In the genomic region with DNA sequence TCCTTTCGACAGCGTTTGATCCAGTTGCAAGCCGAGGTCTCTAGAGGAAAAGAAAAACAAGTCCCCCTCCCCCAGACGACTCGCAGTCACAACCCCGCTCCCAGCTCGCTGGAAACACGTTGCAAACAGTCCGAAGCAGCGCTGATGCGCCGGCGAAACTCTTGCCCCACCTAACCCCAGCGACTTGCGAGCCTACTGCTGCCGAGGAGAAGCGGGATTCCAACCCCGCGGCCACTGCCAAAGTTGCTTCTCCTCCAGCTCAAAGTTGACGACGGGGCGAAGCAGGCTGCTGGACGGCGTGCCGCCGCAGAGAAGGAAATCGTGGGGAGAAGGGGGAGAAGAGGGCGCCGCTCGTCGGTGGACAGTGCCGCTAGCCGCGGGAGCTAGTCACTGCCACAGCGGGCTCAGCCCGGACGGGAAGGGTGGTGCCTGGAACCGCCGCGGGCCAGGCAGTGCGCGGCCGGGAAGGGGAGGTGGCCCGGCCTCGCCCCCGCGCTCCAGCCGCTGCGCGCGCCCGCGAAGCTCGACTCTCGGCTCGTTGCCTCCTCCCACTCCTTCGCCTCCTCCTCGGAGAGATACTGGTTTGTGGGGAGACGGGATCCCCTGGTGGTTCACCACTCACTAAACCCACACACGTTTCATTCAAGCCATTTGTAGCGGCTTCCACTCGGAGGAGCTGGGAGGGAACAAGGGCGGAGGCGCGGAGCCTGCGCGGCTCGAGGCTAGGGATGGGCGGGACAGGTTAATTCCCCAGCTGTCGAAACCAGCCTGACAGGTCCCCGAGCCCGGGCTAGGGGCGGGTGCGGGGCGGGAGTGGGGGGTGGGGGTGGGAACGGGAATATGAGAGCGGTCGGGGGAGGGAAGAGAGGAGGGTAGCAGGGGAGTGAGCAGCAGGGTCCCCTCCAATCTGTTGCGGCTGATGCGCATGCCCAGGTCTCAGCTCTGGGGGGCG, we compare ENCODE assay signal across 8 cellular contexts. TPM values are rescaled to one million over a fixed set of nuclear protein-coding genes. Genes with fewer than 3 reads are reported as not detected.
DNase-seq lines count a peak whose midpoint lies in the region; ATAC-seq and TF ChIP-seq lines count a peak whose summit lies in the region.

A gene with protein sequence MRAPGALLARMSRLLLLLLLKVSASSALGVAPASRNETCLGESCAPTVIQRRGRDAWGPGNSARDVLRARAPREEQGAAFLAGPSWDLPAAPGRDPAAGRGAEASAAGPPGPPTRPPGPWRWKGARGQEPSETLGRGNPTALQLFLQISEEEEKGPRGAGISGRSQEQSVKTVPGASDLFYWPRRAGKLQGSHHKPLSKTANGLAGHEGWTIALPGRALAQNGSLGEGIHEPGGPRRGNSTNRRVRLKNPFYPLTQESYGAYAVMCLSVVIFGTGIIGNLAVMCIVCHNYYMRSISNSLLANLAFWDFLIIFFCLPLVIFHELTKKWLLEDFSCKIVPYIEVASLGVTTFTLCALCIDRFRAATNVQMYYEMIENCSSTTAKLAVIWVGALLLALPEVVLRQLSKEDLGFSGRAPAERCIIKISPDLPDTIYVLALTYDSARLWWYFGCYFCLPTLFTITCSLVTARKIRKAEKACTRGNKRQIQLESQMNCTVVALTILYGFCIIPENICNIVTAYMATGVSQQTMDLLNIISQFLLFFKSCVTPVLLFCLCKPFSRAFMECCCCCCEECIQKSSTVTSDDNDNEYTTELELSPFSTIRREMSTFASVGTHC (minus strand): TSS at position 392 of the 952 bp plus-strand sequence. CDS start 816 bp downstream, outside the sequence.

- no peaks in the 10 kb centered on the region; the same call in 1 of the 2 replicates for H3K36me3 ChIP-seq in H7 (replicated peaks; ENCODE audit: control insufficient read depth, insufficient read depth, low read length)
- H3K36me3 ChIP-seq in MG63 = no peaks in the 10 kb centered on the region

- no peaks in the 10 kb centered on the region for H3K9me3 ChIP-seq in MG63

- H3K4me3 ChIP-seq in GM12865 (ENCODE audit: low read depth, low read length) (peak within 1 kb of the TSS; percentile 45), H7 (ENCODE audit: insufficient read depth, low read depth, low read length) (peak within 1 kb of the TSS; percentile 85), MG63 (peak within 1 kb of the TSS; percentile 55)

- peak; percentile 89 for ATAC-seq in left lobe of liver

- no peak for TF ChIP-seq CTCF in GM12865 (IDR thresholded peaks at IDR 0.05; ENCODE audit: insufficient read depth, low read depth, low read length, missing control alignments)

- H3K27me3 ChIP-seq in H7 (ENCODE audit: control insufficient read depth, insufficient read depth, low read length) (peaks cover 25% of the 10 kb centered on the region), MG63 (no peaks in the 10 kb centered on the region)

- DNase-seq in GM12865 (ENCODE audit: low read depth) (peak; percentile 38), H7 (peak; percentile 94), MG63 (peak; percentile 78), T1000 (lab: John Stamatoyannopoulos, UW) (peak; percentile 79), dermis microvascular lymphatic vessel endothelial cell (ENCODE audit: low read depth in 2 of 2) (peak; percentile 14 to 84), left lobe of liver (ENCODE audit: low spot score) (peak; percentile 85), NOMO-1 treated with dmso at 0.1 percent for 144 hours (lab: John Stamatoyannopoulos, UW; ENCODE audit: unreplicated experiment) (no peak)
- DNase-seq in stimulated activated CD4-positive, alpha-beta T cell treated with anti-CD3 and anti-CD28 coated beads, Interleukin-2, amount 100 ng/mL, for 48 hours = peak; percentile 14 to 29

RNA-seq across cellular contexts. Expression of the gene that starts here (rescaled TPM):
- 12.9 and 20.0 TPM in 2 replicates for total RNA-seq in H7 (2014; rRNA removed; shearing (Covaris generic))
- total RNA-seq in MG63 (2014; rRNA removed; shearing (Covaris generic); ENCODE audit: low replicate concordance) = 0.07 TPM in 1 of 2 replicates, not detected in the other
- 0.13 TPM in 2 replicates for total RNA-seq in dermis microvascular lymphatic vessel endothelial cell
- 14.2 TPM for total RNA-seq in left lobe of liver

Comparison
In these comparisons a context has a peak if more than half of its experiments do, and no peak if none do; other contexts are left out.
1. RNA of the gene that starts here (total RNA-seq): 12.9 to 20.0 TPM in H7 and 14.2 TPM in left lobe of liver (single experiment); 0.13 TPM in dermis microvascular lymphatic vessel endothelial cell and 0.07 TPM in MG63; every median in the first group is over 10 times any median in the second.
2. Peak in DNase-seq and H3K4me3 ChIP-seq in MG63; RNA of the gene not detected or under 1 TPM.
3. Peak in DNase-seq in dermis microvascular lymphatic vessel endothelial cell; RNA of the gene not detected or under 1 TPM.
4. Peak in every context shown above with its lines, with median percentiles within 50 percentile points of each other: H3K4me3 ChIP-seq.